Comparison of ENCODE assay signal across 13 cellular contexts in the genomic region with DNA sequence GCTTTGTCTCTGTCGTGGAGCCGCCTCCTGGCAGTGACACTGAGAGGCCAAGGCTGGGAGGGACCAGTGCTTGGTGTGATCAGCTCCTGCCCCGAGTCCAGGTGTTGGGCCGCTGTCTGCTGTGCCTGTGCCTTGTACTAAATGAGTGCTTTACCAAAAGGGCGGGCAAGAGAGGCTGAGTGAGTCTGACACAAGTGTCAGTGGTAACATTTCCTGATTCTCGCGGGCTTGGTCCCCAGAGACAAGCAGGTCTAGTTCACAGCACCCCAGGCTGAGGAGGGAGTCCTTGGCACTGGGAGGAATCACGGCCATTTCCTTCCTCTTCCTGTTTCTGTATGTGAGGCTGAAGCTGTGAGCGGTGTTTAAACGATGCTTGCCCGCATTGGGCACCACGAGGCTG. TPM values are rescaled to one million over a fixed set of nuclear protein-coding genes. Genes with fewer than 3 reads are reported as not detected.
DNase-seq lines count a peak whose midpoint lies in the region; ATAC-seq and TF ChIP-seq lines count a peak whose summit lies in the region.
"Had no signal": no experiment of that assay in that cellular context is flagged by ENCODE, and none has a peak within 500 bp of the region (broad histone marks: within the 10 kb centered on the region; RNA-seq: fewer than 3 reads in every experiment).

No MANE protein-coding gene starts in this region.

- H3K9me3 Mint-ChIP-seq in CD8-positive, alpha-beta memory T cell = no peaks in the 10 kb centered on the region
- no peaks in the 10 kb centered on the region for H3K9me3 Mint-ChIP-seq in activated CD4-positive, alpha-beta memory T cell treated with anti-CD3 and anti-CD28 coated beads for 36 hours
- H3K9me3 Mint-ChIP-seq in naive thymus-derived CD8-positive, alpha-beta T cell = no peaks in the 10 kb centered on the region
- H3K9me3 Mint-ChIP-seq: neural crest cell had no signal

- ATAC-seq in HG02885 (IDR thresholded peaks at IDR 0.05; ENCODE audit: poor library complexity, unreplicated experiment) (peak; percentile 44), gastroesophageal sphincter (no peak)
- ATAC-seq in naive thymus-derived CD8-positive, alpha-beta T cell = peak in 1 of 2 donors; percentile 15
- ATAC-seq: Panc1, sciatic nerve had no signal

- no peak for TF ChIP-seq EP300 in gastroesophageal sphincter (IDR thresholded peaks at IDR 0.05)

- peaks cover 87% of the 10 kb centered on the region for H3K4me1 ChIP-seq in CD8-positive, alpha-beta memory T cell (ENCODE audit: insufficient read depth, low read length)
- H3K4me1 ChIP-seq in uterus = no peaks in the 10 kb centered on the region
- H3K4me1 ChIP-seq in vagina = peaks cover 9% of the 10 kb centered on the region
- H3K4me1 ChIP-seq in gastroesophageal sphincter = peaks cover 0 to 3% (median 0%) of the 10 kb centered on the region in 3 donors

- peaks cover 33% of the 10 kb centered on the region for H3K36me3 ChIP-seq in CD8-positive, alpha-beta memory T cell (ENCODE audit: insufficient read depth, low read length)
- H3K36me3 ChIP-seq in uterus (no peaks in the 10 kb centered on the region), vagina (peaks cover 0 to 98% of the 10 kb centered on the region in 2 donors), gastroesophageal sphincter (peaks cover 0 to 100% of the 10 kb centered on the region in 2 donors)

- WGBS in gastroesophageal sphincter (ENCODE audit: low coverage in 1 of 2), 2 donors = 63 to 96% methylated on average over 4 to 7 of the region's 12 CpGs

- TF ChIP-seq POLR2A in uterus (IDR thresholded peaks at IDR 0.05) (no peak), vagina (IDR thresholded peaks at IDR 0.05) (no peak), gastroesophageal sphincter (IDR thresholded peaks at IDR 0.05) (no peak)

- H3K27me3 Mint-ChIP-seq in CD8-positive, alpha-beta memory T cell = no peaks in the 10 kb centered on the region
- H3K27me3 Mint-ChIP-seq in activated CD4-positive, alpha-beta memory T cell treated with anti-CD3 and anti-CD28 coated beads for 36 hours = no peaks in the 10 kb centered on the region
- H3K27me3 Mint-ChIP-seq in naive thymus-derived CD8-positive, alpha-beta T cell = no peaks in the 10 kb centered on the region

- H3K27me3 ChIP-seq in CD8-positive, alpha-beta memory T cell (ENCODE audit: insufficient read depth, low read length, poor library complexity, severe bottlenecking) = no peaks in the 10 kb centered on the region
- H3K27me3 ChIP-seq in uterus (no peaks in the 10 kb centered on the region), vagina (no peaks in the 10 kb centered on the region), gastroesophageal sphincter (no peaks in the 10 kb centered on the region)

- intact Hi-C loops in activated CD4-positive, alpha-beta memory T cell treated with anti-CD3 and anti-CD28 coated beads for 36 hours (cut with micrococcal nuclease) = no loop called here
- intact Hi-C loops in uterus (cut with DNase I; ENCODE audit: low total_unique reads) (no loop called here), vagina (cut with DNase I) (no loop called here)

- TF ChIP-seq CTCF in uterus (IDR thresholded peaks at IDR 0.05) (no peak), vagina (IDR thresholded peaks at IDR 0.05) (no peak), gastroesophageal sphincter (IDR thresholded peaks at IDR 0.05) (no peak)

- H3K27ac Mint-ChIP-seq in CD8-positive, alpha-beta memory T cell = peak overlapping the region; percentile 73 to 99 (median 90)
- peak overlapping the region; percentile 85 for H3K27ac Mint-ChIP-seq in activated CD4-positive, alpha-beta memory T cell treated with anti-CD3 and anti-CD28 coated beads for 36 hours
- H3K27ac Mint-ChIP-seq in naive thymus-derived CD8-positive, alpha-beta T cell = peak overlapping the region; percentile 91 to 100 (median 97)

- CTCF ChIA-PET in CD8-positive, alpha-beta memory T cell (lab: Charles Lee) = no interaction called here
- CTCF ChIA-PET in activated CD4-positive, alpha-beta memory T cell treated with anti-CD3 and anti-CD28 coated beads for 36 hours (lab: Charles Lee) = interaction anchor here (1.1 to 1.2 kb wide), 2 partner anchors 23 to 130 kb away, joined by 3 read pairs; no protein-coding TSS in a partner anchor

- no peaks in the 10 kb centered on the region for H3K9me3 ChIP-seq in CD8-positive, alpha-beta memory T cell (ENCODE audit: low read length)
- H3K9me3 ChIP-seq in uterus (no peaks in the 10 kb centered on the region), vagina (no peaks in the 10 kb centered on the region), gastroesophageal sphincter (no peaks in the 10 kb centered on the region)

- peak overlapping the region; percentile 50 to 71 (median 57) for H3K4me3 Mint-ChIP-seq in CD8-positive, alpha-beta memory T cell
- H3K4me3 Mint-ChIP-seq in activated CD4-positive, alpha-beta memory T cell treated with anti-CD3 and anti-CD28 coated beads for 36 hours = peak overlapping the region; percentile 63
- peak overlapping the region in 9 of 10 donors; percentile 4 to 83 (median 72) for H3K4me3 Mint-ChIP-seq in naive thymus-derived CD8-positive, alpha-beta T cell
- H3K4me3 Mint-ChIP-seq: neural crest cell had no signal

- no peak overlapping the region for H3K4me3 ChIP-seq in CD8-positive, alpha-beta memory T cell (ENCODE audit: low read length)
- no peak overlapping the region for H3K4me3 ChIP-seq in uterus
- no peak overlapping the region for H3K4me3 ChIP-seq in vagina
- H3K4me3 ChIP-seq in gastroesophageal sphincter = no peak overlapping the region

- peaks cover 54 to 79% (median 78%) of the 10 kb centered on the region in 3 donors for H3K4me1 Mint-ChIP-seq in CD8-positive, alpha-beta memory T cell
- peaks cover 79% of the 10 kb centered on the region for H3K4me1 Mint-ChIP-seq in activated CD4-positive, alpha-beta memory T cell treated with anti-CD3 and anti-CD28 coated beads for 36 hours (ENCODE audit: low read depth)
- peaks cover 31 to 89% (median 74%) of the 10 kb centered on the region in 4 donors for H3K4me1 Mint-ChIP-seq in naive thymus-derived CD8-positive, alpha-beta T cell

- POLR2A ChIA-PET in CD8-positive, alpha-beta memory T cell (lab: Charles Lee) = no interaction called here
- POLR2A ChIA-PET in activated CD4-positive, alpha-beta memory T cell treated with anti-CD3 and anti-CD28 coated beads for 36 hours (lab: Charles Lee) = interaction anchor here (1.4 kb wide), 1 partner anchor 26 kb away, joined by 3 read pairs; no protein-coding TSS in a partner anchor
- POLR2A ChIA-PET in naive thymus-derived CD8-positive, alpha-beta T cell (lab: Charles Lee) = interaction anchor here (0.5 to 1.8 kb wide), 8 partner anchors 22 to 152 kb away, joined by 3 to 8 read pairs (median 3); partner anchors contain the start of genes COPS3, FLCN and PLD6

- H3K27ac ChIP-seq in CD8-positive, alpha-beta memory T cell (ENCODE audit: low read depth, low read length) = no peak overlapping the region
- H3K27ac ChIP-seq in uterus (no peak overlapping the region), vagina (no peak overlapping the region), gastroesophageal sphincter (no peak overlapping the region)

- peaks cover 18 to 89% (median 34%) of the 10 kb centered on the region in 3 donors for H3K36me3 Mint-ChIP-seq in CD8-positive, alpha-beta memory T cell
- peaks cover 50% of the 10 kb centered on the region for H3K36me3 Mint-ChIP-seq in activated CD4-positive, alpha-beta memory T cell treated with anti-CD3 and anti-CD28 coated beads for 36 hours
- H3K36me3 Mint-ChIP-seq in naive thymus-derived CD8-positive, alpha-beta T cell = peaks cover 0 to 64% (median 24%) of the 10 kb centered on the region in 3 donors

- no peak for DNase-seq in CD8-positive, alpha-beta memory T cell
- peak; percentile 41 for DNase-seq in activated CD4-positive, alpha-beta memory T cell treated with anti-CD3 and anti-CD28 coated beads for 36 hours
- peak in 3 of 10 donors; percentile 16 to 27 (median 24) for DNase-seq in naive thymus-derived CD8-positive, alpha-beta T cell
- DNase-seq in uterus (no peak), vagina (ENCODE audit: extremely low spot score in 2 of 2) (no peak)
- DNase-seq: anterior cingulate cortex, COR-L47, NCI-H510A had no signal

RNA-seq across cellular contexts. Expression of gene PLD6, which starts 30.2 kb away (rescaled TPM):
- total RNA-seq in CD8-positive, alpha-beta memory T cell = 10 to 100 TPM; 26.5 to 28.4 TPM
- 6.9 TPM for polyA plus RNA-seq in CD8-positive, alpha-beta memory T cell
- total RNA-seq in activated CD4-positive, alpha-beta memory T cell treated with anti-CD3 and anti-CD28 coated beads for 36 hours = 1 to 10 TPM; 9.3 to 9.4 TPM
- 10 to 100 TPM; 12.2 to 13.1 TPM for total RNA-seq in naive thymus-derived CD8-positive, alpha-beta T cell
- polyA plus RNA-seq in naive thymus-derived CD8-positive, alpha-beta T cell = 1 to 10 TPM; 6.6 to 9.8 (median 8.2) TPM
- total RNA-seq in uterus (1 to 10 TPM in 3 of 4 donors, under 1 TPM in 1; 0.77 to 8.1 (median 5.0) TPM), vagina (0.74 TPM), gastroesophageal sphincter (10 to 100 TPM in 2 of 4 donors, 1 to 10 TPM in 2; 7.1 to 20.7 (median 9.3) TPM)
